In genomic region chrX:121405826-121406225, GRCh38 we compare ENCODE assay signal across 23 cellular contexts.
"Had no signal": no experiment of that assay in that cellular context is flagged by ENCODE, and none has a peak within 500 bp of the region (broad histone marks: within the 10 kb centered on the region; RNA-seq: fewer than 3 reads in every experiment).

No MANE protein-coding gene starts in this region.

- H3K9me3 Mint-ChIP-seq: dendritic cell treated with granulocyte-macrophage colony-stimulating factor and Interleukin-4, amounts not matched to agents 40 ng/mL and 50 ng/mL, for 4 days; effector memory CD8-positive, alpha-beta T cell had no signal

- ATAC-seq: effector memory CD8-positive, alpha-beta T cell; foreskin keratinocyte; gastroesophageal sphincter; heart left ventricle; left colon; left lobe of liver; left ventricle myocardium superior; lower lobe of right lung; mucosa of descending colon had no signal

- H3K27ac Mint-ChIP-seq: dendritic cell treated with granulocyte-macrophage colony-stimulating factor and Interleukin-4, amounts not matched to agents 40 ng/mL and 50 ng/mL, for 4 days; effector memory CD8-positive, alpha-beta T cell; endodermal cell; immature natural killer cell; naive B cell had no signal

- H3K27ac ChIP-seq: colonic mucosa, epithelial cell of prostate, esophagus muscularis mucosa, foreskin keratinocyte, gastroesophageal sphincter, heart left ventricle, lower lobe of right lung had no signal

- H3K4me1 Mint-ChIP-seq: immature natural killer cell, naive B cell had no signal

- H3K36me3 ChIP-seq: colonic mucosa, esophagus muscularis mucosa, gastroesophageal sphincter, heart left ventricle, lower lobe of right lung had no signal

- H3K27me3 ChIP-seq: colonic mucosa, esophagus muscularis mucosa, foreskin keratinocyte, gastroesophageal sphincter, heart left ventricle had no signal

- H3K4me3 Mint-ChIP-seq: dendritic cell treated with granulocyte-macrophage colony-stimulating factor and Interleukin-4, amounts not matched to agents 40 ng/mL and 50 ng/mL, for 4 days; effector memory CD8-positive, alpha-beta T cell; endodermal cell; immature natural killer cell; naive B cell had no signal

- H3K4me1 ChIP-seq: colonic mucosa, esophagus muscularis mucosa, foreskin keratinocyte, gastroesophageal sphincter, heart left ventricle, lower lobe of right lung had no signal

- H3K36me3 Mint-ChIP-seq: immature natural killer cell, naive B cell had no signal

- DNase-seq: colonic mucosa; cortex of kidney; effector CD8-positive, alpha-beta T cell; effector memory CD8-positive, alpha-beta T cell; endodermal cell; foreskin keratinocyte; heart left ventricle; hippocampal formation; immature natural killer cell; islet precursor cell; kidney; kidney glomerular epithelial cell; left colon; left ventricle myocardium superior; lower lobe of right lung; mesenchymal stem cell; mucosa of descending colon; naive B cell had no signal

- H3K27me3 Mint-ChIP-seq: dendritic cell treated with granulocyte-macrophage colony-stimulating factor and Interleukin-4, amounts not matched to agents 40 ng/mL and 50 ng/mL, for 4 days; effector memory CD8-positive, alpha-beta T cell had no signal

- H3K9me3 ChIP-seq: colonic mucosa, esophagus muscularis mucosa, gastroesophageal sphincter, heart left ventricle, lower lobe of right lung, mucosa of descending colon had no signal

- H3K4me3 ChIP-seq: colonic mucosa, esophagus muscularis mucosa, gastroesophageal sphincter, heart left ventricle, lower lobe of right lung, mucosa of descending colon had no signal
